In genomic region chr1:151846686-151847227, GRCh38 we compare ENCODE assay signal across 1 cellular context.
TF ChIP-seq lines count a peak whose summit lies in the region.

No MANE protein-coding gene starts in this region.

TF ChIP-seq in HEK293, 187 proteins besides CTCF, POLR2A, EP300 and RAD21:
- TF ChIP-seq ZNF335 (tag by site-specific recombination; conservative IDR thresholded peaks at IDR 0.05), result peak; percentile 73
- TF ChIP-seq ZSCAN16 (tag by site-specific recombination; IDR thresholded peaks at IDR 0.05), result no peak
- TF ChIP-seq GLI4 (tag by site-specific recombination; IDR thresholded peaks at IDR 0.05), result no peak
